Comparison of ENCODE assay signal across 22 cellular contexts in the genomic region with DNA sequence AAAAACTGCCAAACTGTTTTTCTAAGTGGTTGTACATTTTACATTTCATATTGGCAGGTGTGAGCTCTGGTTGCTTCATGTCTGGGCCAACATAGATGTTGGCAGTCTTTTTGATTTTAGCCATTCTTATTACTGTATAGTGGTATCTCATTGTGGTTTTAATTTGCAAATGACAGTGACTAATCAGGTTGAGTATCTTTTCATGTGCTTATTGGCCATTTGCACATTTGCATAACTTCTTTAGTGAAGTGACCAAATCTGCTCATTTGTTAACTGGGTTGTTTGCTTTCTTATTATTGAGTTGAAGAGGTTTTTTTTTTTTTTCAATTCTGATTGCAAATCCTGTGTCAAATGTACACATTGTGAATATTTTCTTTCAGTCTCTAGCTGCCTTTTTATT. TPM values are rescaled to one million over a fixed set of nuclear protein-coding genes. Genes with fewer than 3 reads are reported as not detected.
"Had no signal": no experiment of that assay in that cellular context is flagged by ENCODE, and none has a peak within 500 bp of the region (broad histone marks: within the 10 kb centered on the region; RNA-seq: fewer than 3 reads in every experiment).

No MANE protein-coding gene starts in this region.

- DNase-seq: KBM-7, MG63, NCI-H1092, NCI-H1417, NCI-H1436 treated with DMSO at 0.1 percent for 48 hours, NCI-H1694 treated with DMSO at 0.1 percent for 48 hours, NCI-H2029, NCI-H2081 treated with DMSO at 0.1 percent for 48 hours, NCI-H2171, NCI-H345, NCI-H446 treated with DMSO at 0.1 percent for 48 hours, NCI-H510A treated with DMSO at 0.1 percent for 48 hours, NCI-H774, SHP77, SK-N-SH, SW 1271, T-cell had no signal

- FAIRE-seq: HTR-8/SVneo, RCC 7860 had no signal

- H3K36me3 Mint-ChIP-seq: T-cell had no signal

- H3K4me2 ChIP-seq: SK-N-SH had no signal

- H3K4me3 ChIP-seq: MG63 had no signal

- H3K9me3 Mint-ChIP-seq: T-helper 1 cell treated with Interleukin-12 subunit alpha and Interleukin-12 subunit beta and Interleukin-4 antibody, amounts not matched to agents 30 μg/mL and 1 μg/mL, for 36 hours had no signal

- H3K27ac ChIP-seq: HL-60, RWPE1 had no signal

- H3K27ac Mint-ChIP-seq: T-cell; T-helper 1 cell treated with Interleukin-12 subunit alpha and Interleukin-12 subunit beta and Interleukin-4 antibody, amounts not matched to agents 30 μg/mL and 1 μg/mL, for 36 hours had no signal

- H3K4me3 Mint-ChIP-seq: T-cell; T-helper 1 cell treated with Interleukin-12 subunit alpha and Interleukin-12 subunit beta and Interleukin-4 antibody, amounts not matched to agents 30 μg/mL and 1 μg/mL, for 36 hours had no signal

- H3K36me3 ChIP-seq: MG63 had no signal

- H3K9ac ChIP-seq: SK-N-SH had no signal

- H3K9me3 ChIP-seq: MG63, SK-N-SH had no signal

RNA-seq across cellular contexts. Expression of a gene that starts 36.9 kb away (rescaled TPM):
- total RNA-seq: T-cell had no signal
